ENCODE assay signal across 10 cellular contexts in the genomic region with DNA sequence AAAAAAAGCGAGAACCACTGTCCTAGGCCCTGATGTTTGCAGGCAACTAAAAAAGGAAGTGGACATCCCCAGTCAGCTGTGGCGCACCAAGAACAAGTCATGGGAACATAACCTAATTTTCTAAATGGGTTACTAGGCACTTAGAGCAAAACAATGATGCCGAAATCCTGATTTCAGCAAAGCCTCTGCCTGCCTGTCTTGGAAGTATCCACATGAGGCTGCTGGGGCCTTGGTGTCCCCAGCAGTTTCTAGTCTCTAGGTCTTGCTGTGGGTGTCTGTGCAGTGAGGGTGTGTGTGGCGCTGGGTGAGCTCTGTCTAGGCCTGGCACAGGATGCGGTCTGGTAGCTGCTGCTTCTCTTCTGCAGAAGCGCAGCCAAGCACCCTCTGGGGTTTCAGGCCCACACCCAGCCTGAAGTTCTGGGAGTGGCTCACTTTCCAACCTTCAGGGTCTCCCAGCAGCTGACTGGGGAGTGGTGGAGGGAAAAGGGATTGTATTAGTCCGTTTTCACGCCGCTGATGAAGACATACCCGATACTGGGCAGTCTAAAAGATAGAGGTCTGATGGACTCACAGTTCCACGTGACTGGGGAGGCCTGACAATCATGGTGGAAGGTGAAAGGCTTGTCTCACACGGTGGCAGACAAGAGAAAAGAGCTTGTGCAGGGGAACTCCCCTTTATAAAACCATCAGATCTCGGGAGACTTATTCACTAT. TPM values are rescaled to one million over a fixed set of nuclear protein-coding genes. Genes with fewer than 3 reads are reported as not detected.
DNase-seq lines count a peak whose midpoint lies in the region; ATAC-seq, FAIRE-seq and TF ChIP-seq lines count a peak whose summit lies in the region.
"Had no signal": no experiment of that assay in that cellular context is flagged by ENCODE, and none has a peak within 500 bp of the region (broad histone marks: within the 10 kb centered on the region; RNA-seq: fewer than 3 reads in every experiment).

No MANE protein-coding gene starts in this region.

- ATAC-seq in GM18867 (IDR thresholded peaks at IDR 0.05; ENCODE audit: unreplicated experiment) (peak; percentile 69), GM12878 (peak; percentile 93), HG03469 (IDR thresholded peaks at IDR 0.05; ENCODE audit: unreplicated experiment) (no peak), HG03457 (IDR thresholded peaks at IDR 0.05; ENCODE audit: unreplicated experiment) (no peak)
- ATAC-seq in activated CD4-positive, CD25-positive, alpha-beta regulatory T cell treated with anti-CD3 and anti-CD28 coated beads, Interleukin-2, amount 50 U/mL, for 24 hours, result peak; percentile 88 to 89

- in situ Hi-C loops in GM12878 (cut with MboI), result no loop called here

- H3K27ac ChIP-seq in GM12878 (ENCODE audit: control insufficient read depth, insufficient read depth), result no peak overlapping the region

- H3K9me3 ChIP-seq in GM12878 (replicated peaks; ENCODE audit: control insufficient read depth, insufficient read depth, low read length), result no peaks in the 10 kb centered on the region

- H3K27me3 ChIP-seq in GM12878 (replicated peaks in 1 of 2; ENCODE audit: control insufficient read depth in 2 of 2, insufficient read depth in 2 of 2, low read length in 1 of 2), result no peaks in the 10 kb centered on the region

- H3K9ac ChIP-seq in GM12878 (ENCODE audit: control insufficient read depth, insufficient read depth, low read length), result no peak overlapping the region

- no peaks in the 10 kb centered on the region for H3K36me3 ChIP-seq in GM12878 (ENCODE audit: control insufficient read depth in 2 of 2, insufficient read depth in 2 of 2, low read length in 1 of 2)

- POLR2A ChIA-PET in GM12878 (lab: Charles Lee), result interaction anchor here (1.3 kb wide), 1 partner anchor 125 kb away, joined by 7 read pairs; no protein-coding TSS in a partner anchor

- no peak for TF ChIP-seq RAD21 in GM12878 (IDR thresholded peaks at IDR 0.05; ENCODE audit: insufficient read depth, low read depth, low read length)

- H3K4me2 ChIP-seq in GM12878 (ENCODE audit: control insufficient read depth, insufficient read depth), result no peak overlapping the region

- 32% methylated on average over 13 of the region's 13 CpGs for WGBS in GM12878 (ENCODE audit: insufficient coverage, insufficient replicate concordance, low lambda C conversion rate, missing lambda C conversion rate)

- CTCF ChIA-PET in GM12878 (lab: Yijun Ruan, JAX), result interaction anchor here (0.6 to 1.8 kb wide), 5 partner anchors 16 to 267 kb away, joined by 3 to 4 read pairs (median 3); no protein-coding TSS in a partner anchor

- no peak for TF ChIP-seq EP300 in GM12878 (IDR thresholded peaks at IDR 0.05; ENCODE audit: borderline replicate concordance in 1 of 2, control insufficient read depth in 1 of 2, low read depth in 2 of 2, low read length in 2 of 2)

- no TSS peak for BruUV-seq in GM12878 (replicated peaks; lab: Mats Ljungman, UMichigan)

- SMC1A ChIA-PET in GM12878 (lab: Charles Lee; ENCODE audit: uncharacterized antibody, unreplicated experiment), result interaction anchor here (0.6 to 2.2 kb wide), 6 partner anchors 14 to 193 kb away, joined by 3 to 9 read pairs (median 3); partner anchors contain the start of gene KANSL1

- RAD21 ChIA-PET in GM12878 (lab: Charles Lee; ENCODE audit: unreplicated experiment), result interaction anchor here (0.7 to 1.3 kb wide), 4 partner anchors 14 to 173 kb away, joined by 3 read pairs; partner anchors contain the start of gene KANSL1

- H2AFZ ChIP-seq in GM12878 (ENCODE audit: control insufficient read depth, low read depth, low read length), result peak overlapping the region; percentile 63

- peaks cover 9% of the 10 kb centered on the region; the same call in 1 of the 2 replicates for H3K4me1 ChIP-seq in GM12878 (ENCODE audit: control insufficient read depth, insufficient read depth, low read length)

- no peak for TF ChIP-seq POLR2A in GM12878 (IDR thresholded peaks at IDR 0.05; ENCODE audit: low read depth, low read length)

- intact Hi-C loops in GM12878 (cut with micrococcal nuclease; ENCODE audit: unreplicated experiment), result no loop called here

- FAIRE-seq in GM12878 (lab: Jason Lieb, UNC), result no peak

- H3K4me3 ChIP-seq in GM12878, result no peak overlapping the region

- no peaks in the 10 kb centered on the region for H4K20me1 ChIP-seq in GM12878 (ENCODE audit: control insufficient read depth, insufficient read depth)

- DNase-seq in GM12878 (ENCODE audit: low read depth, low spot score), result peak; percentile 39
- peak; percentile 51 for DNase-seq in stimulated activated CD4-positive, alpha-beta T cell treated with anti-CD3 and anti-CD28 coated beads, Interleukin-4, amount 100 ng/mL, for 24 hours
- no peak for DNase-seq in DMS79 treated with DMSO at 0.1 percent for 48 hours (lab: John Stamatoyannopoulos, UW)
- DNase-seq in NCI-H1436 treated with DMSO at 0.1 percent for 48 hours (lab: John Stamatoyannopoulos, UW), result no peak

- no peaks in the 10 kb centered on the region for H3K79me2 ChIP-seq in GM12878 (ENCODE audit: control insufficient read depth, insufficient read depth, low read length)

- TF ChIP-seq CTCF in GM12878 (IDR thresholded peaks at IDR 0.05 in 2 of 3, conservative IDR thresholded peaks at IDR 0.05 in 1 of 3; ENCODE audit: control insufficient read depth in 2 of 3, extremely low read depth in 1 of 3, insufficient read depth in 1 of 3, low read depth in 3 of 3, low read length in 3 of 3), result no peak

TF ChIP-seq in GM12878, 131 proteins besides CTCF, POLR2A, EP300 and RAD21 (continues in another document):
- TF ChIP-seq SMARCA5 (IDR thresholded peaks at IDR 0.05), result 0 out of 2 replicates have a peak, but pooled peaks have one; percentile 15
- TF ChIP-seq, protein P1, sequence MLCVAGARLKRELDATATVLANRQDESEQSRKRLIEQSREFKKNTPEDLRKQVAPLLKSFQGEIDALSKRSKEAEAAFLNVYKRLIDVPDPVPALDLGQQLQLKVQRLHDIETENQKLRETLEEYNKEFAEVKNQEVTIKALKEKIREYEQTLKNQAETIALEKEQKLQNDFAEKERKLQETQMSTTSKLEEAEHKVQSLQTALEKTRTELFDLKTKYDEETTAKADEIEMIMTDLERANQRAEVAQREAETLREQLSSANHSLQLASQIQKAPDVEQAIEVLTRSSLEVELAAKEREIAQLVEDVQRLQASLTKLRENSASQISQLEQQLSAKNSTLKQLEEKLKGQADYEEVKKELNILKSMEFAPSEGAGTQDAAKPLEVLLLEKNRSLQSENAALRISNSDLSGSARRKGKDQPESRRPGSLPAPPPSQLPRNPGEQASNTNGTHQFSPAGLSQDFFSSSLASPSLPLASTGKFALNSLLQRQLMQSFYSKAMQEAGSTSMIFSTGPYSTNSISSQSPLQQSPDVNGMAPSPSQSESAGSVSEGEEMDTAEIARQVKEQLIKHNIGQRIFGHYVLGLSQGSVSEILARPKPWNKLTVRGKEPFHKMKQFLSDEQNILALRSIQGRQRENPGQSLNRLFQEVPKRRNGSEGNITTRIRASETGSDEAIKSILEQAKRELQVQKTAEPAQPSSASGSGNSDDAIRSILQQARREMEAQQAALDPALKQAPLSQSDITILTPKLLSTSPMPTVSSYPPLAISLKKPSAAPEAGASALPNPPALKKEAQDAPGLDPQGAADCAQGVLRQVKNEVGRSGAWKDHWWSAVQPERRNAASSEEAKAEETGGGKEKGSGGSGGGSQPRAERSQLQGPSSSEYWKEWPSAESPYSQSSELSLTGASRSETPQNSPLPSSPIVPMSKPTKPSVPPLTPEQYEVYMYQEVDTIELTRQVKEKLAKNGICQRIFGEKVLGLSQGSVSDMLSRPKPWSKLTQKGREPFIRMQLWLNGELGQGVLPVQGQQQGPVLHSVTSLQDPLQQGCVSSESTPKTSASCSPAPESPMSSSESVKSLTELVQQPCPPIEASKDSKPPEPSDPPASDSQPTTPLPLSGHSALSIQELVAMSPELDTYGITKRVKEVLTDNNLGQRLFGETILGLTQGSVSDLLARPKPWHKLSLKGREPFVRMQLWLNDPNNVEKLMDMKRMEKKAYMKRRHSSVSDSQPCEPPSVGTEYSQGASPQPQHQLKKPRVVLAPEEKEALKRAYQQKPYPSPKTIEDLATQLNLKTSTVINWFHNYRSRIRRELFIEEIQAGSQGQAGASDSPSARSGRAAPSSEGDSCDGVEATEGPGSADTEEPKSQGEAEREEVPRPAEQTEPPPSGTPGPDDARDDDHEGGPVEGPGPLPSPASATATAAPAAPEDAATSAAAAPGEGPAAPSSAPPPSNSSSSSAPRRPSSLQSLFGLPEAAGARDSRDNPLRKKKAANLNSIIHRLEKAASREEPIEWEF (IDR thresholded peaks at IDR 0.05; ENCODE audit: insufficient replicate concordance, low read depth, low read length), result no peak
- peak; percentile 83 for TF ChIP-seq SPI1 (IDR thresholded peaks at IDR 0.05; ENCODE audit: borderline replicate concordance, insufficient read depth, low read depth, low read length)
- TF ChIP-seq MTA2 (IDR thresholded peaks at IDR 0.05; ENCODE audit: low read depth), result 0 out of 2 replicates have a peak, but pooled peaks have one; percentile 17
- TF ChIP-seq, protein P2, sequence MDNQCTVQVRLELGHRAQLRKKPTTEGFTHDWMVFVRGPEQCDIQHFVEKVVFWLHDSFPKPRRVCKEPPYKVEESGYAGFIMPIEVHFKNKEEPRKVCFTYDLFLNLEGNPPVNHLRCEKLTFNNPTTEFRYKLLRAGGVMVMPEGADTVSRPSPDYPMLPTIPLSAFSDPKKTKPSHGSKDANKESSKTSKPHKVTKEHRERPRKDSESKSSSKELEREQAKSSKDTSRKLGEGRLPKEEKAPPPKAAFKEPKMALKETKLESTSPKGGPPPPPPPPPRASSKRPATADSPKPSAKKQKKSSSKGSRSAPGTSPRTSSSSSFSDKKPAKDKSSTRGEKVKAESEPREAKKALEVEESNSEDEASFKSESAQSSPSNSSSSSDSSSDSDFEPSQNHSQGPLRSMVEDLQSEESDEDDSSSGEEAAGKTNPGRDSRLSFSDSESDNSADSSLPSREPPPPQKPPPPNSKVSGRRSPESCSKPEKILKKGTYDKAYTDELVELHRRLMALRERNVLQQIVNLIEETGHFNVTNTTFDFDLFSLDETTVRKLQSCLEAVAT (IDR thresholded peaks at IDR 0.05), result peak; percentile 46; the same call in 1 of the 2 replicates
- peak; percentile 77 for TF ChIP-seq RAD51 (IDR thresholded peaks at IDR 0.05)

RNA-seq across cellular contexts. Expression of gene STH, which starts 21.1 kb away (rescaled TPM):
- total RNA-seq in GM12878 (2013; cell fraction: nucleolus; rRNA removed), result not detected in 2 replicates
- not detected in 2 replicates for total RNA-seq in GM12878 (2014; rRNA removed)
- not detected in 2 replicates for total RNA-seq in GM12878 (2014; rRNA removed; fragmentation: Illumina TruSeq; extraction: Trizol)
- not detected in 2 replicates for total RNA-seq in GM12878 (2021)
- polyA plus RNA-seq in GM12878 (2011; ENCODE audit: low read depth), result not detected
- polyA plus RNA-seq in GM12878 (2011; rRNA removed), result not detected in 2 replicates
- polyA plus RNA-seq in GM12878 (2011; cell fraction: cytosol; rRNA removed), result not detected in 2 replicates
- not detected in 2 replicates for polyA plus RNA-seq in GM12878 (2011; cell fraction: nucleus; rRNA removed)
- not detected in 2 replicates for polyA plus RNA-seq in GM12878 (2012)
- not detected in 2 replicates for polyA plus RNA-seq in GM12878 (2014; fragmentation: Illumina TruSeq; extraction: Trizol)
- polyA plus RNA-seq in GM12878 (2014; fragmentation: Nextera tagmentation; extraction: Ambion mirVana), result not detected
- not detected in 2 replicates for polyA plus RNA-seq in GM12878 (2014; rRNA removed)
- not detected for polyA plus RNA-seq in GM12878 (2016; fragmentation: Nextera tagmentation; extraction: Ambion mirVana)
- not detected in 2 replicates for polyA minus RNA-seq in GM12878 (2011; rRNA and poly(A)+ RNA removed)
- polyA minus RNA-seq in GM12878 (2011; cell fraction: cytosol; rRNA and poly(A)+ RNA removed), result not detected in 2 replicates
- not detected in 2 replicates for polyA minus RNA-seq in GM12878 (2011; cell fraction: nucleus; rRNA and poly(A)+ RNA removed)
- total RNA-seq: dermis microvascular lymphatic vessel endothelial cell, liver had no signal
- polyA plus RNA-seq: liver had no signal

Comparison
In these comparisons a context has a peak if more than half of its experiments do, and no peak if none do; other contexts are left out.
1. ATAC-seq: peak in GM18867 (single experiment), activated CD4-positive, CD25-positive, alpha-beta regulatory T cell treated with anti-CD3 and anti-CD28 coated beads, Interleukin-2, amount 50 U/mL, for 24 hours (2 of 2) and GM12878 (single experiment); none in HG03469 (single experiment) and HG03457 (single experiment).
2. DNase-seq: peak in GM12878 (single experiment) and stimulated activated CD4-positive, alpha-beta T cell treated with anti-CD3 and anti-CD28 coated beads, Interleukin-4, amount 100 ng/mL, for 24 hours (single experiment); none in DMS79 treated with DMSO at 0.1 percent for 48 hours (single experiment) and NCI-H1436 treated with DMSO at 0.1 percent for 48 hours (single experiment).